Comparison of ENCODE assay signal across 35 cellular contexts in the genomic region with DNA sequence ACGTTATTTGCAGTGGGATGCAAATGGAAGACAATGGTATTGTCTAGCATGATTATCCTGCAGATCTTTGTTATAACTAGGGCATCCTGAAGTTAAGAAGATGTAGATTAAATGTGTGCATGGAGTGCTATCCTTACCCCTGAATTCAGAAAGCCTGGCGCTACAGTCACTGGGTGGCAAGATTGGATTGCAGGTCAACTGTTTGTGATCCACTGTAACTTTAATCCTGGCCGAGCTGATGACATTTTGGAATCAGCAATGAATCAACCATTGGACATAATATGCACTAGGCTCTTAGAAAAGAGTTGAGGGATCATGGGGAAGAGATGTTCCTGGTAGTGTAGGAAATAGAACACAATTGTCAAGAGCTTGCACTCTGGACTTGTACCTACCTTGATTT. TPM values are rescaled to one million over a fixed set of nuclear protein-coding genes. Genes with fewer than 3 reads are reported as not detected.
"Had no signal": no experiment of that assay in that cellular context is flagged by ENCODE, and none has a peak within 500 bp of the region (broad histone marks: within the 10 kb centered on the region; RNA-seq: fewer than 3 reads in every experiment).

No MANE protein-coding gene starts in this region.

- H3K9me3 ChIP-seq: MG63 had no signal

- H3K36me3 ChIP-seq: MG63 had no signal

- H3K27me3 ChIP-seq: MG63 had no signal

- H3K27ac ChIP-seq: KMS-11 had no signal

- H3K4me3 ChIP-seq: MG63 had no signal

- DNase-seq: Karpas-422, Kasumi-1, MG63, MM.1S, MV-4-11, NCI-H1048, NCI-H1092, NCI-H1105, NCI-H1105 treated with DMSO at 0.1 percent for 48 hours, NCI-H1417 treated with DMSO at 0.1 percent for 48 hours, NCI-H1436, NCI-H1436 treated with DMSO at 0.1 percent for 48 hours, NCI-H1694, NCI-H1694 treated with DMSO at 0.1 percent for 48 hours, NCI-H187, NCI-H187 treated with DMSO at 0.1 percent for 48 hours, NCI-H1930, NCI-H2029, NCI-H2029 treated with DMSO at 0.1 percent for 48 hours, NCI-H2081 treated with DMSO at 0.1 percent for 48 hours, NCI-H2107, NCI-H2171, NCI-H2171 treated with DMSO at 0.1 percent for 48 hours, NCI-H2227 treated with DMSO at 0.1 percent for 48 hours, NCI-H226, NCI-H446, NCI-H446 treated with DMSO at 0.1 percent for 48 hours, NCI-H510A, NCI-H510A treated with DMSO at 0.1 percent for 48 hours, NCI-H524 had no signal

RNA-seq across cellular contexts. Expression of gene SEZ6L, which starts 25.1 kb away (rescaled TPM):
- total RNA-seq: LHCN-M2, M059J, MCF 10A, NCI-H460 had no signal
